In the genomic region with DNA sequence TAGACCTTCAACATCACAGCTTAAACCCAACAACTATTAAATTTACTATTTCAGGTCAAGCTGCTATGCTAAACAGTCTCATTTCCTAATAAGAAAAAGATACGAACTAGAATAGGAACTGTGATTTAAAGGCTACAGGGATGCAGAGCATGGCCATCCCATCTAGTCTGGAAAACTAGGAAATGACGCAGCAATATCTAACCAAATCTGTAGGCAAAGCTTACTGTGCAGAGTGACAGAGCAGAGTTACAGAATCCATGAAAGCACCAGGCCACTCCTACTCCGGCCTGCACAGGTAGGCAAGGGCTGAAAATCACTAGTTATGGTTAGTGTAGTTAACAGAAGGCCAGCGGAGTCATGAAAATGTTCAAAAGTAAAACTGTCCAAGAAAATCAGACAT, we compare ENCODE assay signal across 30 cellular contexts. TPM values are rescaled to one million over a fixed set of nuclear protein-coding genes. Genes with fewer than 3 reads are reported as not detected.
DNase-seq lines count a peak whose midpoint lies in the region; ATAC-seq and TF ChIP-seq lines count a peak whose summit lies in the region.
"Had no signal": no experiment of that assay in that cellular context is flagged by ENCODE, and none has a peak within 500 bp of the region (broad histone marks: within the 10 kb centered on the region; RNA-seq: fewer than 3 reads in every experiment).

No MANE protein-coding gene starts in this region.

- no peaks in the 10 kb centered on the region for H3K27me3 ChIP-seq in CD4-positive, alpha-beta T cell (ENCODE audit: control insufficient read depth, insufficient read depth, low read length)
- H3K27me3 ChIP-seq in effector memory CD4-positive, alpha-beta T cell (replicated peaks; ENCODE audit: control insufficient read depth, insufficient read depth, low read length, poor library complexity, severe bottlenecking): no peaks in the 10 kb centered on the region
- H3K27me3 ChIP-seq: gastrocnemius medialis, stomach, thyroid gland had no signal

- no peak for DNase-seq in CD4-positive, alpha-beta T cell
- DNase-seq in Calu3 (no peak), OCI-M1 (lab: John Stamatoyannopoulos, UW) (peak; percentile 53), immature natural killer cell (no peak)
- no peak for DNase-seq in stimulated activated CD4-positive, alpha-beta T cell treated with anti-CD3 and anti-CD28 coated beads, Interleukin-1b, Interleukin-23, amount 100 ng/mL, for 48 hours
- no peak for DNase-seq in effector memory CD4-positive, alpha-beta T cell
- DNase-seq: activated CD4-positive, alpha-beta T cell treated with anti-CD3 and anti-CD28 coated beads, Interleukin-2, amount 10 ng/mL, durations not matched to agents 7 days and 5 days; activated naive CD8-positive, alpha-beta T cell treated with anti-CD3 and anti-CD28 coated beads, Interleukin-2, amount 10 ng/mL, durations not matched to agents 7 days and 5 days; CD4-positive, CD25-positive, alpha-beta regulatory T cell; DMS53; gastrocnemius medialis; H9; hippocampal formation; NCI-H1417; NCI-H2107; NCI-H774; PC-3; Right ventricle myocardium superior; stomach; thyroid gland; WERI-Rb-1 had no signal

- H3K4me3 Mint-ChIP-seq in CD4-positive, alpha-beta T cell: peak overlapping the region; percentile 37
- peak overlapping the region; percentile 82 for H3K4me3 Mint-ChIP-seq in Calu3 (ENCODE audit: low read depth, unreplicated experiment)
- peak overlapping the region; percentile 2 to 91 (median 29) for H3K4me3 Mint-ChIP-seq in immature natural killer cell
- H3K4me3 Mint-ChIP-seq: dendritic cell treated with granulocyte-macrophage colony-stimulating factor and Interleukin-4, amounts not matched to agents 40 ng/mL and 50 ng/mL, for 4 days had no signal

- POLR2A ChIA-PET in CD4-positive, alpha-beta T cell (lab: Charles Lee): no interaction called here

- H3K4me1 Mint-ChIP-seq in CD4-positive, alpha-beta T cell (ENCODE audit: low read depth): peaks cover 20% of the 10 kb centered on the region
- H3K4me1 Mint-ChIP-seq in Calu3 (ENCODE audit: low read depth, unreplicated experiment): peaks cover 14% of the 10 kb centered on the region
- peaks cover 17 to 18% of the 10 kb centered on the region in 2 donors for H3K4me1 Mint-ChIP-seq in immature natural killer cell

- peaks cover 4% of the 10 kb centered on the region for H3K4me1 ChIP-seq in effector memory CD4-positive, alpha-beta T cell (ENCODE audit: control insufficient read depth, insufficient read depth, low read length, poor library complexity, severe bottlenecking)

- no peaks in the 10 kb centered on the region for H3K27me3 Mint-ChIP-seq in CD4-positive, alpha-beta T cell
- H3K27me3 Mint-ChIP-seq in Calu3 (ENCODE audit: unreplicated experiment): no peaks in the 10 kb centered on the region
- peaks cover 6 to 12% (median 7%) of the 10 kb centered on the region in 3 donors for H3K27me3 Mint-ChIP-seq in immature natural killer cell (ENCODE audit: low read depth in 3 of 3)
- H3K27me3 Mint-ChIP-seq: activated CD4-positive, alpha-beta T cell treated with anti-CD3 and anti-CD28 coated beads, Interleukin-2, amount 10 ng/mL, durations not matched to agents 7 days and 5 days; activated naive CD8-positive, alpha-beta T cell treated with anti-CD3 and anti-CD28 coated beads, Interleukin-2, amount 10 ng/mL, durations not matched to agents 7 days and 5 days; CD4-positive, CD25-positive, alpha-beta regulatory T cell; central memory CD8-positive, alpha-beta T cell; memory B cell had no signal

- H3K36me3 Mint-ChIP-seq in CD4-positive, alpha-beta T cell (ENCODE audit: low read depth): peaks cover 21% of the 10 kb centered on the region
- H3K36me3 Mint-ChIP-seq in Calu3 (ENCODE audit: insufficient read depth, unreplicated experiment) (peaks cover 26% of the 10 kb centered on the region), immature natural killer cell (peaks cover 8 to 13% (median 12%) of the 10 kb centered on the region in 3 donors)

- H3K9me3 Mint-ChIP-seq in CD4-positive, alpha-beta T cell: no peaks in the 10 kb centered on the region
- H3K9me3 Mint-ChIP-seq in Calu3 (ENCODE audit: low read depth, unreplicated experiment) (no peaks in the 10 kb centered on the region), immature natural killer cell (no peaks in the 10 kb centered on the region)
- H3K9me3 Mint-ChIP-seq: activated CD4-positive, alpha-beta T cell treated with anti-CD3 and anti-CD28 coated beads, Interleukin-2, amount 10 ng/mL, durations not matched to agents 7 days and 5 days; activated naive CD8-positive, alpha-beta T cell treated with anti-CD3 and anti-CD28 coated beads, Interleukin-2, amount 10 ng/mL, durations not matched to agents 7 days and 5 days; central memory CD8-positive, alpha-beta T cell; dendritic cell treated with granulocyte-macrophage colony-stimulating factor and Interleukin-4, amounts not matched to agents 40 ng/mL and 50 ng/mL, for 4 days; H9; memory B cell had no signal

- CTCF ChIA-PET in CD4-positive, alpha-beta T cell (lab: Charles Lee): interaction anchor here (1.2 kb wide), 1 partner anchor 25 kb away, joined by 3 read pairs; no protein-coding TSS in a partner anchor
- CTCF ChIA-PET in Calu3 (lab: Charles Lee): no interaction called here

- H3K27ac Mint-ChIP-seq in CD4-positive, alpha-beta T cell: peak overlapping the region; percentile 32
- no peak overlapping the region for H3K27ac Mint-ChIP-seq in Calu3 (ENCODE audit: unreplicated experiment)
- H3K27ac Mint-ChIP-seq in immature natural killer cell: peak overlapping the region in 3 of 6 donors; percentile 35 to 94 (median 92)
- H3K27ac Mint-ChIP-seq: dendritic cell treated with granulocyte-macrophage colony-stimulating factor and Interleukin-4, amounts not matched to agents 40 ng/mL and 50 ng/mL, for 4 days; H9 had no signal

- H3K9me3 ChIP-seq in CD4-positive, alpha-beta T cell (ENCODE audit: control insufficient read depth, low read length): no peaks in the 10 kb centered on the region
- H3K9me3 ChIP-seq in effector memory CD4-positive, alpha-beta T cell (ENCODE audit: control insufficient read depth, low read length): no peaks in the 10 kb centered on the region
- H3K9me3 ChIP-seq: gastrocnemius medialis, neutrophil, stomach, thyroid gland had no signal

- H3K27ac ChIP-seq in CD4-positive, alpha-beta T cell (ENCODE audit: low read depth, low read length): no peak overlapping the region
- no peak overlapping the region for H3K27ac ChIP-seq in effector memory CD4-positive, alpha-beta T cell (ENCODE audit: insufficient read depth, low read length, poor library complexity, severe bottlenecking)
- H3K27ac ChIP-seq: gastrocnemius medialis, neutrophil, stomach, thyroid gland had no signal

- no peak for ATAC-seq in CD4-positive, alpha-beta T cell (ENCODE audit: poor library complexity)
- no peak for ATAC-seq in HG02763 (IDR thresholded peaks at IDR 0.05; ENCODE audit: unreplicated experiment)
- ATAC-seq in GM19455 (IDR thresholded peaks at IDR 0.05; ENCODE audit: unreplicated experiment): no peak
- ATAC-seq: gastrocnemius medialis, PC-3 had no signal

- intact Hi-C loops in CD4-positive, alpha-beta T cell (cut with DNase I, micrococcal nuclease): loop anchor here in 1 of 2 experiments (10.0 kb wide), 2 partner anchors 300 to 890 kb away; a partner anchor contains a TSS
- intact Hi-C loops in Calu3 (cut with micrococcal nuclease; ENCODE audit: unreplicated experiment): no loop called here

- H3K4me3 ChIP-seq in effector memory CD4-positive, alpha-beta T cell (ENCODE audit: insufficient read depth, low read depth, low read length, poor library complexity, severe bottlenecking): no peak overlapping the region
- H3K4me3 ChIP-seq: gastrocnemius medialis, stomach, thyroid gland had no signal

- peaks cover 4% of the 10 kb centered on the region for H3K36me3 ChIP-seq in effector memory CD4-positive, alpha-beta T cell (ENCODE audit: control insufficient read depth, insufficient read depth, low read length)
- H3K36me3 ChIP-seq: neutrophil had no signal

- no peak for TF ChIP-seq CTCF in CD4-positive, alpha-beta T cell (IDR thresholded peaks at IDR 0.05)
- no peak for TF ChIP-seq CTCF in Calu3 (IDR thresholded peaks at IDR 0.05; ENCODE audit: unreplicated experiment)

- no TSS peak for BruUV-seq in Calu3 (replicated peaks; lab: Mats Ljungman, UMichigan)

RNA-seq across cellular contexts. Expression of a gene that starts 2.1 kb away (rescaled TPM):
- total RNA-seq in CD4-positive, alpha-beta T cell: 10 to 100 TPM in 1 of 2 experiments, 1 to 10 TPM in 1; 8.1 to 10.0 TPM
- 18.4 and 19.0 TPM in 2 replicates for total RNA-seq in Calu3 (2022)
- polyA plus RNA-seq in immature natural killer cell: 10 to 100 TPM; 12.6 to 15.7 (median 15.5) TPM

RNA-seq across cellular contexts. Expression of a gene that starts 42.1 kb away (rescaled TPM):
- not detected for total RNA-seq in CD4-positive, alpha-beta T cell
- 0.17 and 0.40 TPM in 2 replicates for total RNA-seq in Calu3 (2022)
- not detected for polyA plus RNA-seq in immature natural killer cell
- total RNA-seq: activated naive CD8-positive, alpha-beta T cell treated with anti-CD3 and anti-CD28 coated beads, Interleukin-2, amount 10 ng/mL, durations not matched to agents 7 days and 5 days; CD4-positive, CD25-positive, alpha-beta regulatory T cell; gastrocnemius medialis; HT1080; pulmonary artery endothelial cell; Right ventricle myocardium superior; skeletal muscle tissue; thyroid gland had no signal
- polyA plus RNA-seq: CD4-positive, CD25-positive, alpha-beta regulatory T cell had no signal

Comparison
In these comparisons a context has a peak if more than half of its experiments do, and no peak if none do; other contexts are left out.
1. H3K4me3 Mint-ChIP-seq: peak in every context shown above with its lines; median percentile 82 in Calu3; 37 in CD4-positive, alpha-beta T cell; 29 in immature natural killer cell.